9 cellular contexts compared by ENCODE assay signal in the genomic region with DNA sequence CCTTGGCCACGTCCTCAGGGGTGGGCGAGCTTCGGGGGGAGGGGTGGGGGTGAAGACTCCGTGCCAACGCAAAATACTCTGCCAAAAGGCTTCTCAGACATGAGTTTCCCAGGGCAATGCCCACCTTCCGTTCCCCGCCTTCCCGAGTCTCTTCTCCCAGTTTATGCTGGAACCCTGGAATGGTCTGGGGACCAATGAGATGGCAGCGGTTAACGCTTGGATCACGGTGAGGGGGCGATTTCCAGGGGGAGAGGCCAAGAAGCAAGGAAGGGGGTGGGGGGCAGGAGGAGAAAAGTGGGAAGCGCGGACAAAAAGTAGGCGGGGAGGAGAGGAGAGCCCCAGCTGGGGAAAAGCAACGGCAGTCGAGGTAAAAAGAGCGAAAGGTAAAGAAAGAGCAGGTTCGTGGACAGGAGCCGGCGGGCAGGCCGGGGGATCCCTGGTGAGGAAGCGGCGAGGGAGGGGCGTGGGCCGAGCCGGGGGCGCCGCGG. TPM values are rescaled to one million over a fixed set of nuclear protein-coding genes. Genes with fewer than 3 reads are reported as not detected.
DNase-seq lines count a peak whose midpoint lies in the region; ATAC-seq and TF ChIP-seq lines count a peak whose summit lies in the region.
"Had no signal": no experiment of that assay in that cellular context is flagged by ENCODE, and none has a peak within 500 bp of the region (broad histone marks: within the 10 kb centered on the region; RNA-seq: fewer than 3 reads in every experiment).

No MANE protein-coding gene starts in this region.

- peak overlapping the region; percentile 69 for H3K4me3 Mint-ChIP-seq in memory B cell

- H3K79me2 ChIP-seq in mammary epithelial cell (ENCODE audit: insufficient read depth, low read length), result no peaks in the 10 kb centered on the region

- CTCF ChIA-PET in mammary epithelial cell (lab: Charles Lee; ENCODE audit: low non-redundant PET), result no interaction called here

- H3K27ac ChIP-seq in cardiac muscle cell (no peak overlapping the region), mammary epithelial cell (ENCODE audit: insufficient read depth, low read depth, low read length) (no peak overlapping the region), urinary bladder (ENCODE audit: low read depth) (no peak overlapping the region)

- TF ChIP-seq CTCF in cardiac muscle cell (IDR thresholded peaks at IDR 0.05; ENCODE audit: low read depth, low read length) (no peak), mammary epithelial cell (conservative IDR thresholded peaks at IDR 0.05 in 1 of 2, IDR thresholded peaks at IDR 0.05 in 1 of 2; ENCODE audit: extremely low read depth in 1 of 2, insufficient read depth in 1 of 2, low read depth in 1 of 2, low read length in 2 of 2) (no peak)

- peak in 1 of 2 donors; percentile 14 for DNase-seq in cardiac muscle cell (ENCODE audit: low read depth in 1 of 2, low spot score in 1 of 2)
- DNase-seq in cardiac septum (ENCODE audit: low spot score), result no peak
- DNase-seq in mammary epithelial cell, result no peak
- DNase-seq in memory B cell (ENCODE audit: low spot score in 2 of 2), result no peak
- DNase-seq in medulla oblongata (ENCODE audit: extremely low spot score), result no peak
- DNase-seq in A172 (ENCODE audit: low spot score), result no peak
- no peak for DNase-seq in stimulated activated CD4-positive, alpha-beta T cell treated with anti-CD3 and anti-CD28 coated beads, Interleukin-1b, Interleukin-23, amount 100 ng/mL, for 48 hours
- DNase-seq: DND-41 had no signal

- peak overlapping the region; percentile 95 for H3K4me3 ChIP-seq in cardiac muscle cell
- H3K4me3 ChIP-seq in mammary epithelial cell (replicated peaks in 1 of 3; ENCODE audit: insufficient read depth in 1 of 3, low read depth in 2 of 3, low read length in 3 of 3), result peak overlapping the region; percentile 29 to 46 (median 33)
- H3K4me3 ChIP-seq in urinary bladder (ENCODE audit: low read depth, low read length), result peak overlapping the region; percentile 66

- no peak overlapping the region for H3K27ac Mint-ChIP-seq in memory B cell

- peak overlapping the region; percentile 99 for H3K4me2 ChIP-seq in mammary epithelial cell (ENCODE audit: insufficient read depth, low read depth, low read length)

- H3K9me3 ChIP-seq in cardiac muscle cell (ENCODE audit: low read depth) (no peaks in the 10 kb centered on the region), mammary epithelial cell (replicated peaks; ENCODE audit: insufficient read depth, low read length) (no peaks in the 10 kb centered on the region)

- H3K36me3 ChIP-seq in cardiac muscle cell (no peaks in the 10 kb centered on the region), mammary epithelial cell (ENCODE audit: insufficient read depth, low read length) (no peaks in the 10 kb centered on the region), urinary bladder (ENCODE audit: insufficient read depth) (no peaks in the 10 kb centered on the region)

- H3K4me1 Mint-ChIP-seq in memory B cell, result peaks cover 12% of the 10 kb centered on the region

- dilution Hi-C loops in mammary epithelial cell (cut with HindIII; ENCODE audit: low sequenced_read_pairs), result no loop called here

- WGBS in mammary epithelial cell (ENCODE audit: low coverage, missing lambda C conversion rate), result 0% methylated on average over 13 of the region's 30 CpGs
- WGBS in urinary bladder, result 9% methylated on average over 30 of the region's 30 CpGs

- no TSS peak for BruUV-seq in mammary epithelial cell (replicated peaks; lab: Mats Ljungman, UMichigan)

- H3K9ac ChIP-seq in mammary epithelial cell (ENCODE audit: insufficient read depth, low read length), result no peak overlapping the region

- no peaks in the 10 kb centered on the region for H3K36me3 Mint-ChIP-seq in memory B cell

- no peak for ATAC-seq in memory B cell (ENCODE audit: low read depth)

- peak overlapping the region; percentile 86 for H2AFZ ChIP-seq in mammary epithelial cell (ENCODE audit: low read depth, low read length)

- peaks cover under 1% of the 10 kb centered on the region for H3K9me3 Mint-ChIP-seq in memory B cell

- no peaks in the 10 kb centered on the region for H4K20me1 ChIP-seq in mammary epithelial cell (ENCODE audit: insufficient read depth, low read length)

- intact Hi-C loops in cardiac septum (cut with DNase I), result no loop called here
- intact Hi-C loops in mammary epithelial cell (cut with micrococcal nuclease), result no loop called here

- peaks cover 29% of the 10 kb centered on the region for H3K27me3 ChIP-seq in cardiac muscle cell
- H3K27me3 ChIP-seq in mammary epithelial cell (ENCODE audit: insufficient read depth, low read length), result peaks cover 1% of the 10 kb centered on the region

- H3K27me3 Mint-ChIP-seq in memory B cell, result peaks cover 25% of the 10 kb centered on the region

- H3K4me1 ChIP-seq in cardiac muscle cell (ENCODE audit: low read depth) (no peaks in the 10 kb centered on the region), mammary epithelial cell (ENCODE audit: insufficient read depth, low read length) (peaks cover 3% of the 10 kb centered on the region), urinary bladder (ENCODE audit: insufficient read depth) (no peaks in the 10 kb centered on the region)

- in situ Hi-C loops in mammary epithelial cell (cut with MboI; ENCODE audit: low sequenced_read_pairs in 2 of 2), result no loop called here

RNA-seq across cellular contexts. Expression of a gene that starts 0.6 kb away (rescaled TPM):
- total RNA-seq in cardiac muscle cell (14.1 and 14.5 TPM in 2 replicates), cardiac septum (1.3 TPM), mammary epithelial cell (under 1 TPM in 1 of 2 donors, not detected in 1; under 0.01 TPM), urinary bladder (22.2 TPM)
- polyA plus RNA-seq in cardiac muscle cell (9.0 and 14.4 TPM in 2 replicates), mammary epithelial cell (not detected), urinary bladder (1.6 TPM)
- polyA minus RNA-seq in mammary epithelial cell, result not detected
- total RNA-seq in A172 (2014; rRNA removed; shearing (Covaris generic)), result 3.2 and 4.7 TPM in 2 replicates

Comparison
In these comparisons a context has a peak if more than half of its experiments do, and no peak if none do; other contexts are left out.
1. H3K4me3 ChIP-seq: peak in every context shown above with its lines; median percentile 95 in cardiac muscle cell; 66 in urinary bladder; 33 in mammary epithelial cell.